ENCODE assay signal across 6 cellular contexts in the genomic region with DNA sequence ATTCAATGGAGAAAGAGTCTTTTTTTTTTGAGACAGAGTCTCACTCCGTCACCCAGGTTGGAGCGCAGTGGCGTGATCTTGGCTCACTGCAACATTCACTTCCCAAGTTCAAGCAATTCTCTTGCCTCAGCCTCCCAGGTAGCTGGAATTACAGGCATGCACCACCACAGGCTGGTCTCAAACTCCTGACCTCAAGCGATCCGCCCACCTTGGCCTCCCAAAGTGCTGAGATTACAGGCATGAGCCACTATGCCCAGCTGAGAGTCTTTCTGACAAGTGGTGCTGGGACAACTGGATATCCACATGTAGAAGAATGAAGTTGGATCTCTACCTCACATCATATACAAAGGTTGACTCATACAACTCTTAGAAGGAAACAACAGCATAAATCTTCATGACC. TPM values are rescaled to one million over a fixed set of nuclear protein-coding genes. Genes with fewer than 3 reads are reported as not detected.
DNase-seq lines count a peak whose midpoint lies in the region; ATAC-seq and TF ChIP-seq lines count a peak whose summit lies in the region.
"Not testable (repeated sequence)": the region's sequence is repeated elsewhere in the genome, so short reads cannot be mapped to it uniquely, and the experiment has no call there.

No MANE protein-coding gene starts in this region.

- not testable (repeated sequence) for H2AK5ac ChIP-seq in trophoblast cell (ENCODE audit: low read length)

- DNase-seq in activated T-cell treated with anti-CD3 and anti-CD28 coated beads, Interleukin-2, amount 50 U/mL, for 1 hour: peak; percentile 4
- DNase-seq in left cardiac atrium (peak; percentile 0), trophoblast cell (peak; percentile 61 to 72), spleen (peak; percentile 12)
- not testable (repeated sequence) for DNase-seq in left colon

- not testable (repeated sequence) for H3K36me3 ChIP-seq in HEK293 (ENCODE audit: control insufficient read depth in 2 of 2, insufficient read depth in 1 of 2, low read length in 2 of 2); trophoblast cell (ENCODE audit: control insufficient read depth in 1 of 2, insufficient read depth in 2 of 2, low read length in 2 of 2); spleen

- not testable (repeated sequence) for H3K79me2 ChIP-seq in trophoblast cell (ENCODE audit: control insufficient read depth, insufficient read depth, low read length, poor library complexity)

- CTCF ChIA-PET in HEK293 (lab: Yijun Ruan, JAX): not testable (repeated sequence)

- not testable (repeated sequence) for H3K4ac ChIP-seq in trophoblast cell (ENCODE audit: low read depth, low read length)

- not testable (repeated sequence) for H2BK12ac ChIP-seq in trophoblast cell (ENCODE audit: low read length)

- not testable (repeated sequence) for H2AFZ ChIP-seq in trophoblast cell (ENCODE audit: insufficient read depth, low read length, poor library complexity)

- H4K8ac ChIP-seq in trophoblast cell (ENCODE audit: low read depth, low read length): not testable (repeated sequence)

- not testable (repeated sequence) for H2BK120ac ChIP-seq in trophoblast cell (ENCODE audit: insufficient read depth, low read length, poor library complexity)

- not testable (repeated sequence) for H3K14ac ChIP-seq in trophoblast cell (ENCODE audit: low read length)

- TF ChIP-seq POLR2A in spleen (IDR thresholded peaks at IDR 0.05): not testable (repeated sequence)

- intact Hi-C loops in left cardiac atrium (cut with DNase I); left colon (cut with DNase I, micrococcal nuclease); spleen (cut with DNase I; ENCODE audit: low total_unique reads): not testable (repeated sequence)

- not testable (repeated sequence) for H4K91ac ChIP-seq in trophoblast cell (ENCODE audit: low read depth, low read length)

- TF ChIP-seq CTCF in HEK293 (tag by site-specific recombination; IDR thresholded peaks at IDR 0.05); spleen (IDR thresholded peaks at IDR 0.05 in 8 of 11, conservative IDR thresholded peaks at IDR 0.05 in 3 of 11): not testable (repeated sequence)

- not testable (repeated sequence) for H3K4me3 ChIP-seq in HEK293 (ENCODE audit: low read depth, low read length); trophoblast cell (ENCODE audit: low read depth, low read length); spleen

- H3K18ac ChIP-seq in trophoblast cell (ENCODE audit: low read length): not testable (repeated sequence)

- H3K27ac ChIP-seq in HEK293 (ENCODE audit: extremely low read depth, low read depth, low read length); trophoblast cell (ENCODE audit: low read depth, low read length); spleen: not testable (repeated sequence)

- WGBS in trophoblast cell (ENCODE audit: extremely low coverage, insufficient coverage, insufficient read length): no CpG with 5 or more reads among the region's 5 CpGs
- 85 to 97% (median 88%) methylated on average over 5 of the region's 5 CpGs for WGBS in spleen, 5 donors

- H3K4me2 ChIP-seq in trophoblast cell (ENCODE audit: low read length): not testable (repeated sequence)

- not testable (repeated sequence) for H3K4me1 ChIP-seq in HEK293 (ENCODE audit: control insufficient read depth, insufficient read depth, low read length); trophoblast cell (ENCODE audit: control insufficient read depth in 1 of 2, insufficient read depth in 2 of 2, low read length in 2 of 2)
- H3K4me1 ChIP-seq in spleen: peaks cover 0 to 43% (median 15%) of the 10 kb centered on the region in 6 donors

- not testable (repeated sequence) for H3K79me1 ChIP-seq in trophoblast cell (ENCODE audit: low read length)

- H4K12ac ChIP-seq in trophoblast cell (ENCODE audit: low read depth, low read length): not testable (repeated sequence)

- not testable (repeated sequence) for H3K23ac ChIP-seq in trophoblast cell (ENCODE audit: low read length)

- not testable (repeated sequence) for H2BK5ac ChIP-seq in trophoblast cell (ENCODE audit: low read depth, low read length, poor library complexity)

- ATAC-seq in left cardiac atrium: not testable (repeated sequence)
- ATAC-seq in left colon: peak; percentile 51

- POLR2A ChIA-PET in HEK293 (lab: Yijun Ruan, JAX): not testable (repeated sequence)

- not testable (repeated sequence) for H3K9me3 ChIP-seq in HEK293 (ENCODE audit: control insufficient read depth, insufficient read depth, low read depth, low read length); trophoblast cell (ENCODE audit: insufficient read depth, low read depth, low read length); spleen

- not testable (repeated sequence) for H3K27me3 ChIP-seq in trophoblast cell (ENCODE audit: insufficient read depth, low read length)
- H3K27me3 ChIP-seq in spleen (replicated peaks in 1 of 7): peaks cover 0 to 12% (median 0%) of the 10 kb centered on the region in 7 donors

- not testable (repeated sequence) for H3K9ac ChIP-seq in trophoblast cell (ENCODE audit: low read length)

TF ChIP-seq in HEK293, 187 proteins besides CTCF, POLR2A, EP300 and RAD21:
- peak; percentile 35; the same call in 1 of the 2 replicates for TF ChIP-seq GLIS1 (tag by site-specific recombination; IDR thresholded peaks at IDR 0.05)

RNA-seq across cellular contexts. Expression of a gene that starts 4.9 kb away (rescaled TPM):
- total RNA-seq in left cardiac atrium (10 to 100 TPM; 76.3 to 86.0 TPM), left colon (100 to 1,000 TPM; 171 to 240 TPM), spleen (100 to 1,000 TPM; 114 to 312 (median 190) TPM)
- 110 and 113 TPM in 2 replicates for polyA plus RNA-seq in trophoblast cell (2013)
- 10 to 100 TPM; 55.8 to 87.4 (median 58.9) TPM for polyA plus RNA-seq in spleen
